Comparison of ENCODE assay signal across 8 cellular contexts in the genomic region with DNA sequence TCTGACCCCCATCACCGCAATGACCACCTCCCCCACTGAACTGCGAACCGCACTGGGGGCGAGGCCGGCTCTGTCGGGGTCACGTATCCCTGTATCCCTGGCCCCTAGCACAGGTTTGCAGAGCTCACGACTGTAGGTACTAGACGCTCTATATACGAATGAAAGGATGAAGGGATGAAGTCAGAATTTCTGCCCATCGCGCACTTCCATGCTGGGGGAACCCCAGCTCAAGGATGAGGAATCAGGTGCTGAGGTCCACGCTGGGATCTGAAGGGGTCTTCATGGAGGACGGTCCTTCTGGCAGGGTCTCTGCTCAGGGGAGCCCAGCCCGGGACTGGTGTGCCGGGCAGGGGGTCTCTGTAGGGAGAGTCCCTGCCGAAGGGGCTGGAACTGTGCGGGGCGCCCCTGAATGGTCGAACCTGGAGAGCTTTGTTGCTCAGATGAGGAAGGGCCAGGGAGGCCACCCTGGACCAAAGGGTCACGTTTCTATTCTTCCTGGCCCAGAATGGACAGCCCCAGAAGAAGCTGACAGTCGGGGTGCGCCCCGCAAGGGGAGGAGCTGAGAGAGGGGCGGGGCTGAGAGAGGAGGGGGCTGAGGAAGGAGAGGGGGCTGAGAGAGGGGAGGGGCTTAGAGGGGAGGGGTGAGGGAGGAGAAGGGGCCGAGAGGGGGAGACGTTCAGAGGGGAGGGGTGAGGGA. TPM values are rescaled to one million over a fixed set of nuclear protein-coding genes. Genes with fewer than 3 reads are reported as not detected.
DNase-seq lines count a peak whose midpoint lies in the region; ATAC-seq and TF ChIP-seq lines count a peak whose summit lies in the region.

No MANE protein-coding gene starts in this region.

- H3K27ac ChIP-seq in CD8-positive, alpha-beta memory T cell (ENCODE audit: low read depth, low read length): no peak overlapping the region
- no peak overlapping the region for H3K27ac ChIP-seq in coronary artery

- ATAC-seq in GM18520 (IDR thresholded peaks at IDR 0.05; ENCODE audit: unreplicated experiment): no peak

- DNase-seq in CD8-positive, alpha-beta memory T cell: peak in 1 of 5 donors; percentile 16
- DNase-seq in HPDE6-E6E7 (ENCODE audit: extremely low spot score) (peak; percentile 49), mesothelial cell of epicardium (ENCODE audit: low spot score in 2 of 2, unreplicated experiment in 2 of 2) (no peak), coronary artery (ENCODE audit: low spot score) (no peak), NCI-H1105 (lab: John Stamatoyannopoulos, UW) (no peak), NCI-H510A treated with DMSO at 0.1 percent for 48 hours (lab: John Stamatoyannopoulos, UW) (no peak)
- peak; percentile 13 for DNase-seq in activated T-helper 2 cell treated with anti-CD3 and anti-CD28 coated beads, Interferon-gamma antibody, Interleukin-2, Interleukin-4, amounts not matched to agents 10 μg/mL and 5 μg/mL and 100 μg/mL, durations not matched to agents 14 hours and 24 hours and 36 hours (ENCODE audit: low spot score)

- peak overlapping the region in 5 of 7 donors; percentile 15 to 41 (median 31) for H3K4me3 Mint-ChIP-seq in CD8-positive, alpha-beta memory T cell
- H3K4me3 Mint-ChIP-seq in activated T-helper 2 cell treated with anti-CD3 and anti-CD28 coated beads, Interferon-gamma antibody, Interleukin-2, Interleukin-4, amounts not matched to agents 10 μg/mL and 5 μg/mL and 100 μg/mL, durations not matched to agents 14 hours and 24 hours and 36 hours (ENCODE audit: low read depth): peak overlapping the region; percentile 39
- peak overlapping the region; percentile 24 for H3K4me3 Mint-ChIP-seq in mesothelial cell of epicardium

- peak overlapping the region in 2 of 8 donors; percentile 24 to 87 for H3K27ac Mint-ChIP-seq in CD8-positive, alpha-beta memory T cell
- H3K27ac Mint-ChIP-seq in activated T-helper 2 cell treated with anti-CD3 and anti-CD28 coated beads, Interferon-gamma antibody, Interleukin-2, Interleukin-4, amounts not matched to agents 10 μg/mL and 5 μg/mL and 100 μg/mL, durations not matched to agents 14 hours and 24 hours and 36 hours: no peak overlapping the region
- H3K27ac Mint-ChIP-seq in mesothelial cell of epicardium: no peak overlapping the region

- CTCF ChIA-PET in CD8-positive, alpha-beta memory T cell (lab: Charles Lee): interaction anchor here (1.2 kb wide), 1 partner anchor 39 kb away, joined by 3 read pairs; no protein-coding TSS in a partner anchor

- H3K4me1 Mint-ChIP-seq in CD8-positive, alpha-beta memory T cell: peaks cover 9 to 15% (median 10%) of the 10 kb centered on the region in 3 donors
- H3K4me1 Mint-ChIP-seq in activated T-helper 2 cell treated with anti-CD3 and anti-CD28 coated beads, Interferon-gamma antibody, Interleukin-2, Interleukin-4, amounts not matched to agents 10 μg/mL and 5 μg/mL and 100 μg/mL, durations not matched to agents 14 hours and 24 hours and 36 hours (ENCODE audit: low read depth): peaks cover 2% of the 10 kb centered on the region
- peaks cover 6% of the 10 kb centered on the region for H3K4me1 Mint-ChIP-seq in mesothelial cell of epicardium

- POLR2A ChIA-PET in CD8-positive, alpha-beta memory T cell (lab: Charles Lee): no interaction called here

- H3K36me3 Mint-ChIP-seq in CD8-positive, alpha-beta memory T cell: no peaks in the 10 kb centered on the region
- H3K36me3 Mint-ChIP-seq in activated T-helper 2 cell treated with anti-CD3 and anti-CD28 coated beads, Interferon-gamma antibody, Interleukin-2, Interleukin-4, amounts not matched to agents 10 μg/mL and 5 μg/mL and 100 μg/mL, durations not matched to agents 14 hours and 24 hours and 36 hours (ENCODE audit: low read depth): no peaks in the 10 kb centered on the region
- H3K36me3 Mint-ChIP-seq in mesothelial cell of epicardium: no peaks in the 10 kb centered on the region

- intact Hi-C loops in activated T-helper 2 cell treated with anti-CD3 and anti-CD28 coated beads, Interferon-gamma antibody, Interleukin-2, Interleukin-4, amounts not matched to agents 10 μg/mL and 5 μg/mL and 100 μg/mL, durations not matched to agents 14 hours and 24 hours and 36 hours (cut with micrococcal nuclease): no loop called here

- peaks cover 24 to 53% of the 10 kb centered on the region in 2 donors for H3K27me3 Mint-ChIP-seq in CD8-positive, alpha-beta memory T cell
- H3K27me3 Mint-ChIP-seq in activated T-helper 2 cell treated with anti-CD3 and anti-CD28 coated beads, Interferon-gamma antibody, Interleukin-2, Interleukin-4, amounts not matched to agents 10 μg/mL and 5 μg/mL and 100 μg/mL, durations not matched to agents 14 hours and 24 hours and 36 hours (ENCODE audit: low read depth): peaks cover 33% of the 10 kb centered on the region
- H3K27me3 Mint-ChIP-seq in mesothelial cell of epicardium (ENCODE audit: low read depth): peaks cover 47% of the 10 kb centered on the region

- no peaks in the 10 kb centered on the region for H3K36me3 ChIP-seq in CD8-positive, alpha-beta memory T cell (ENCODE audit: insufficient read depth, low read length)

- no peaks in the 10 kb centered on the region for H3K9me3 Mint-ChIP-seq in CD8-positive, alpha-beta memory T cell
- no peaks in the 10 kb centered on the region for H3K9me3 Mint-ChIP-seq in activated T-helper 2 cell treated with anti-CD3 and anti-CD28 coated beads, Interferon-gamma antibody, Interleukin-2, Interleukin-4, amounts not matched to agents 10 μg/mL and 5 μg/mL and 100 μg/mL, durations not matched to agents 14 hours and 24 hours and 36 hours
- H3K9me3 Mint-ChIP-seq in mesothelial cell of epicardium: no peaks in the 10 kb centered on the region

- TF ChIP-seq CTCF in mesothelial cell of epicardium (IDR thresholded peaks at IDR 0.05; ENCODE audit: unreplicated experiment) (no peak), coronary artery (IDR thresholded peaks at IDR 0.05) (no peak)

- no peaks in the 10 kb centered on the region for H3K9me3 ChIP-seq in CD8-positive, alpha-beta memory T cell (ENCODE audit: low read length)

- H3K27me3 ChIP-seq in CD8-positive, alpha-beta memory T cell (ENCODE audit: insufficient read depth, low read length, poor library complexity, severe bottlenecking): peaks cover 14% of the 10 kb centered on the region

- H3K4me3 ChIP-seq in CD8-positive, alpha-beta memory T cell (ENCODE audit: low read length): no peak overlapping the region
- H3K4me3 ChIP-seq in coronary artery: no peak overlapping the region

- no peaks in the 10 kb centered on the region for H3K4me1 ChIP-seq in CD8-positive, alpha-beta memory T cell (ENCODE audit: insufficient read depth, low read length)

RNA-seq across cellular contexts. Expression of a gene that starts 37.9 kb away (rescaled TPM):
- under 1 TPM; 0.55 to 0.91 TPM for total RNA-seq in CD8-positive, alpha-beta memory T cell
- polyA plus RNA-seq in CD8-positive, alpha-beta memory T cell: not detected
- total RNA-seq in activated T-helper 2 cell treated with anti-CD3 and anti-CD28 coated beads, Interferon-gamma antibody, Interleukin-2, Interleukin-4, amounts not matched to agents 10 μg/mL and 5 μg/mL and 100 μg/mL, durations not matched to agents 14 hours and 24 hours and 36 hours: not detected in 2 replicates
- total RNA-seq in mesothelial cell of epicardium: 6.5 to 6.9 TPM (median 6.8 TPM) in 3 replicates

RNA-seq across cellular contexts. Expression of a gene that starts 41.9 kb away (rescaled TPM):
- total RNA-seq in CD8-positive, alpha-beta memory T cell: 10 to 100 TPM in 1 of 2 experiments, 1 to 10 TPM in 1; 9.0 to 10.0 TPM
- polyA plus RNA-seq in CD8-positive, alpha-beta memory T cell: 9.6 TPM
- total RNA-seq in activated T-helper 2 cell treated with anti-CD3 and anti-CD28 coated beads, Interferon-gamma antibody, Interleukin-2, Interleukin-4, amounts not matched to agents 10 μg/mL and 5 μg/mL and 100 μg/mL, durations not matched to agents 14 hours and 24 hours and 36 hours: 16.1 and 16.9 TPM in 2 replicates
- 7.4 to 8.2 TPM (median 7.7 TPM) in 3 replicates for total RNA-seq in mesothelial cell of epicardium

RNA-seq across cellular contexts. Expression of a gene that starts 57.6 kb away (rescaled TPM):
- not detected for total RNA-seq in CD8-positive, alpha-beta memory T cell
- 0.06 TPM for polyA plus RNA-seq in CD8-positive, alpha-beta memory T cell
- 0.18 and 0.37 TPM in 2 replicates for total RNA-seq in activated T-helper 2 cell treated with anti-CD3 and anti-CD28 coated beads, Interferon-gamma antibody, Interleukin-2, Interleukin-4, amounts not matched to agents 10 μg/mL and 5 μg/mL and 100 μg/mL, durations not matched to agents 14 hours and 24 hours and 36 hours
- 0.16 TPM in 3 replicates for total RNA-seq in mesothelial cell of epicardium

Comparison
In these comparisons a context has a peak if more than half of its experiments do, and no peak if none do; other contexts are left out.
1. DNase-seq: peak in HPDE6-E6E7 (single experiment) and activated T-helper 2 cell treated with anti-CD3 and anti-CD28 coated beads, Interferon-gamma antibody, Interleukin-2, Interleukin-4, amounts not matched to agents 10 μg/mL and 5 μg/mL and 100 μg/mL, durations not matched to agents 14 hours and 24 hours and 36 hours (single experiment); none in mesothelial cell of epicardium (0 of 2), coronary artery (single experiment), NCI-H1105 (single experiment) and NCI-H510A treated with DMSO at 0.1 percent for 48 hours (single experiment).
2. Peak in every context shown above with its lines, with median percentiles within 50 percentile points of each other: H3K4me3 Mint-ChIP-seq.